Comparison of ENCODE assay signal across 1 cellular context in genomic region chr1:205121660-205122488, GRCh38.
A peak's percentile ranks its signal among the peaks of the same experiment; 100 is the strongest.
TF ChIP-seq lines count a peak whose summit lies in the region.

RBBP5 (minus strand) TSS chr1:205121978; CDS start chr1:205121873, 105 bp downstream.

TF ChIP-seq in GM12878, 131 proteins besides CTCF, POLR2A, EP300 and RAD21 (continued from another document and continues in another):
- TF ChIP-seq PRDM15 (CRISPR knock-in tag; IDR thresholded peaks at IDR 0.05) (no peak), USF2 (IDR thresholded peaks at IDR 0.05; ENCODE audit: borderline replicate concordance, low read depth, low read length) (no peak), TCF7 (IDR thresholded peaks at IDR 0.05; ENCODE audit: borderline replicate concordance) (peak; percentile 84; the same call in 1 of the 2 replicates), DPF2 (IDR thresholded peaks at IDR 0.05) (peak; percentile 64), SIN3A (IDR thresholded peaks at IDR 0.05; ENCODE audit: low read depth, low read length) (peak; percentile 86), YY1 (IDR thresholded peaks at IDR 0.05; ENCODE audit: low read depth, low read length) (peak; percentile 93), CREB1 (IDR thresholded peaks at IDR 0.05; ENCODE audit: low read depth) (peak; percentile 89), BHLHE40 (IDR thresholded peaks at IDR 0.05; ENCODE audit: borderline replicate concordance in 1 of 2, low read depth in 2 of 2, low read length in 1 of 2) (peak; percentile 95 to 96), FOS (IDR thresholded peaks at IDR 0.05; ENCODE audit: borderline replicate concordance, extremely low read depth, insufficient read length) (no peak), CHD1 (IDR thresholded peaks at IDR 0.05; ENCODE audit: low read depth, low read length) (no peak), IRF5 (IDR thresholded peaks at IDR 0.05; ENCODE audit: borderline replicate concordance) (peak; percentile 99), SUPT20H (IDR thresholded peaks at IDR 0.05; ENCODE audit: borderline replicate concordance, control insufficient read depth, low read depth, low read length) (no peak), KLF5 (IDR thresholded peaks at IDR 0.05; ENCODE audit: partially characterized antibody) (peak; percentile 94), SMAD1 (IDR thresholded peaks at IDR 0.05; ENCODE audit: low read depth, partially characterized antibody) (peak; percentile 60), ZBTB4 (CRISPR knock-in tag; IDR thresholded peaks at IDR 0.05) (no peak), POLR2AphosphoS2 (IDR thresholded peaks at IDR 0.05; ENCODE audit: low read depth, low read length) (peak; percentile 93; the same call in 1 of the 2 replicates), CREM (IDR thresholded peaks at IDR 0.05; ENCODE audit: low read depth) (peak; percentile 96), BCL3 (IDR thresholded peaks at IDR 0.05; ENCODE audit: borderline replicate concordance, insufficient read depth, low read depth, low read length, poor library complexity, severe bottlenecking) (no peak), RBBP5 (conservative IDR thresholded peaks at IDR 0.05) (0 out of 2 replicates have a peak, but pooled peaks have one; percentile 33), CBX3 (IDR thresholded peaks at IDR 0.05; ENCODE audit: borderline replicate concordance, low read depth) (no peak), LARP7 (IDR thresholded peaks at IDR 0.05) (peak; percentile 87), FOXM1 (IDR thresholded peaks at IDR 0.05; ENCODE audit: low read depth, low read length) (peak; percentile 96), TAF1 (IDR thresholded peaks at IDR 0.05; ENCODE audit: borderline replicate concordance, low read depth, low read length) (peak; percentile 95), E2F8 (IDR thresholded peaks at IDR 0.05; ENCODE audit: low read depth, partially characterized antibody) (peak; percentile 90), HSF1 (IDR thresholded peaks at IDR 0.05; ENCODE audit: low read depth, low read length) (peak; percentile 86; the same call in 1 of the 2 replicates), RB1 (IDR thresholded peaks at IDR 0.05; ENCODE audit: borderline replicate concordance) (peak; percentile 98; the same call in 1 of the 2 replicates), SREBF1 (IDR thresholded peaks at IDR 0.05; ENCODE audit: low read length) (no peak), RELB (IDR thresholded peaks at IDR 0.05; ENCODE audit: low read depth) (peak; percentile 100), SIX5 (IDR thresholded peaks at IDR 0.05; ENCODE audit: low read depth, low read length, severe bottlenecking) (peak; percentile 80), TARDBP (IDR thresholded peaks at IDR 0.05; ENCODE audit: borderline replicate concordance) (peak; percentile 92), SKIL (IDR thresholded peaks at IDR 0.05; ENCODE audit: low read depth, poor library complexity, severe bottlenecking) (peak; percentile 93), GABPA (IDR thresholded peaks at IDR 0.05; ENCODE audit: low read depth) (peak; percentile 95), CBFB (IDR thresholded peaks at IDR 0.05; ENCODE audit: low read depth) (peak; percentile 95), MEF2A (IDR thresholded peaks at IDR 0.05; ENCODE audit: insufficient read depth, low read depth, low read length) (peak; percentile 69), SPI1 (IDR thresholded peaks at IDR 0.05; ENCODE audit: borderline replicate concordance, insufficient read depth, low read depth, low read length) (peak; percentile 80), NR2C1 (IDR thresholded peaks at IDR 0.05) (peak; percentile 86), NFIC (IDR thresholded peaks at IDR 0.05; ENCODE audit: low read depth, low read length) (peak; percentile 80; the same call in 1 of the 2 replicates), HDAC6 (IDR thresholded peaks at IDR 0.05; ENCODE audit: unreplicated experiment) (peak; percentile 36), SMC3 (IDR thresholded peaks at IDR 0.05; ENCODE audit: borderline replicate concordance, low read length) (peak; percentile 27; the same call in 1 of the 2 replicates), HDAC2 (IDR thresholded peaks at IDR 0.05) (no peak), MYB (IDR thresholded peaks at IDR 0.05; ENCODE audit: borderline replicate concordance, low read depth, low read length) (peak; percentile 98), NFXL1 (IDR thresholded peaks at IDR 0.05; ENCODE audit: borderline replicate concordance) (no peak), SREBF2 (IDR thresholded peaks at IDR 0.05; ENCODE audit: low read length) (no peak), BMI1 (IDR thresholded peaks at IDR 0.05; ENCODE audit: borderline replicate concordance) (0 out of 2 replicates have a peak, but pooled peaks have one; percentile 44), KDM1A (IDR thresholded peaks at IDR 0.05; ENCODE audit: borderline replicate concordance) (no peak)
